In the genomic region with DNA sequence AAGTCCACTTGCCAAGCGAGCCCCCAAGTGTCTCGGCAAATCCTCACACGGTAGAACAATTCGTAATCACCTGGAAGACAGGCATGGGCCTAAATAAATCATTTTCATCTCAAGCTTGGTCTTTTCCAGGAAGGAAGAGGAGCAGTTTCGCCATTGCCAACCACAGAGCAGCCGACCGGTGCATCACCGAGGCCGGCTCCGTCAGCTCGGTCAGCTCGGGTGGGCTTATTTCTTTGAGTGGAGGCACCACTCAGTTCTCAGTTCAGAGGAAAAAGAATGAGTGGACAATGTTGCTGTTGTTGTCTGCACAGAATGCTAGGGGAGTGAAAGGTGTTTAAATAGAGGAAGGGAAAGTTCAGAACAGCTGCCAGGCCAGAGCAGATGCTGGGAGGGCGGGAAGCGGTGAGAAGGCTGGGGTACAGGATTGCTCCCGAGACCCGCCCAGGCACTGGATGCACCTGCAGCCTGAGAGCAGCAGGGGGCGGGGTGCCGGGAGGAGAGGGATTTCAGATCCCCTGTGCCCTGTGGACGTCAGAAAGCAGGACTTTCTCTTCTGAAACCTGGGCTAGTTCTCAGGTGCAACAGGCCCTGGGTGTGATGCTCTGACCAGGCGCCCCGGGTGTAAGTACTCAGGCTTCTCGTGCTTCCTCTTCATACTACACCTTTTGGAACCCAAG, we compare ENCODE assay signal across 14 cellular contexts. TPM values are rescaled to one million over a fixed set of nuclear protein-coding genes. Genes with fewer than 3 reads are reported as not detected.
DNase-seq lines count a peak whose midpoint lies in the region; ATAC-seq and TF ChIP-seq lines count a peak whose summit lies in the region.
"Had no signal": no experiment of that assay in that cellular context is flagged by ENCODE, and none has a peak within 500 bp of the region (broad histone marks: within the 10 kb centered on the region; RNA-seq: fewer than 3 reads in every experiment).

No MANE protein-coding gene starts in this region.

- H3K9me2 ChIP-seq in MM.1S (replicated peaks; ENCODE audit: insufficient read depth, low read length), result no peaks in the 10 kb centered on the region

- no peaks in the 10 kb centered on the region for H3K36me3 Mint-ChIP-seq in nephron progenitor cell (ENCODE audit: low read depth)
- H3K36me3 Mint-ChIP-seq: CD4-positive, alpha-beta memory T cell had no signal

- H3K4me3 Mint-ChIP-seq in nephron progenitor cell, result no peak overlapping the region

- peak; percentile 58 for DNase-seq in Daoy (ENCODE audit: low read depth)
- peak; percentile 75 for DNase-seq in MM.1S
- no peak for DNase-seq in brain microvascular endothelial cell
- peak; percentile 25 for DNase-seq in nephron progenitor cell
- no peak for DNase-seq in NCI-H1092 treated with DMSO at 0.1 percent for 48 hours (lab: John Stamatoyannopoulos, UW)
- no peak for DNase-seq in GM19238 (ENCODE audit: insufficient read length, low spot score)
- DNase-seq in activated CD8-positive, alpha-beta memory T cell treated with anti-CD3 and anti-CD28 coated beads, Interleukin-2, amount 50 U/mL, for 4 hours, result no peak
- DNase-seq: CD4-positive, alpha-beta memory T cell; head of caudate nucleus; NCI-H2081; stimulated activated CD4-positive, alpha-beta T cell treated with anti-CD3 and anti-CD28 coated beads, Interleukin-2, amount 100 ng/mL, for 24 hours; stimulated activated naive CD4-positive, alpha-beta T cell treated with Interleukin-2 at 50 U/mL for 16 hours had no signal

- H3K27me3 Mint-ChIP-seq in nephron progenitor cell (ENCODE audit: low read depth, poor library complexity), result no peaks in the 10 kb centered on the region

- TF ChIP-seq CTCF in MM.1S (IDR thresholded peaks at IDR 0.05; ENCODE audit: low read length), result peak; percentile 73
- TF ChIP-seq CTCF in brain microvascular endothelial cell (IDR thresholded peaks at IDR 0.05; ENCODE audit: low read depth, low read length, missing control alignments), result peak; percentile 43
- peak; percentile 36 for TF ChIP-seq CTCF in nephron progenitor cell (IDR thresholded peaks at IDR 0.05)

- no peaks in the 10 kb centered on the region for H3K36me3 ChIP-seq in MM.1S (replicated peaks; ENCODE audit: insufficient read depth, low read length)
- H3K36me3 ChIP-seq in brain microvascular endothelial cell (replicated peaks), result no peaks in the 10 kb centered on the region

- no peak overlapping the region for H3K9ac ChIP-seq in MM.1S (ENCODE audit: low read length)

- no peak for ATAC-seq in HG03095 (IDR thresholded peaks at IDR 0.05; ENCODE audit: unreplicated experiment)

- in situ Hi-C loops in brain microvascular endothelial cell (cut with HindIII; ENCODE audit: low pct_ligation_motif_present, low sequenced_read_pairs), result no loop called here

- peak overlapping the region; percentile 24; the same call in 1 of the 2 replicates for H3K4me2 ChIP-seq in MM.1S (ENCODE audit: low read depth, low read length)

- no peaks in the 10 kb centered on the region for H3K9me3 ChIP-seq in MM.1S (replicated peaks; ENCODE audit: insufficient read depth, low read length)

- no peak overlapping the region for H3K27ac Mint-ChIP-seq in nephron progenitor cell

- peaks cover 8% of the 10 kb centered on the region; the same call in 1 of the 2 replicates for H3K4me1 ChIP-seq in MM.1S (ENCODE audit: low read length)

- no peaks in the 10 kb centered on the region for H3K27me3 ChIP-seq in MM.1S (replicated peaks; ENCODE audit: insufficient read depth, low read length)
- H3K27me3 ChIP-seq in brain microvascular endothelial cell (replicated peaks), result no peaks in the 10 kb centered on the region

- no peaks in the 10 kb centered on the region for H4K20me1 ChIP-seq in MM.1S (ENCODE audit: insufficient read depth, low read length)

- peaks cover 6% of the 10 kb centered on the region for H3K9me3 Mint-ChIP-seq in nephron progenitor cell

- H3F3A ChIP-seq in MM.1S (ENCODE audit: insufficient read depth, low read length), result no peaks in the 10 kb centered on the region

- H2AFZ ChIP-seq in MM.1S (ENCODE audit: low read length), result no peak overlapping the region

- no peaks in the 10 kb centered on the region for H3K4me1 Mint-ChIP-seq in nephron progenitor cell

- H3K27ac ChIP-seq in MM.1S (ENCODE audit: low read length) (no peak overlapping the region), brain microvascular endothelial cell (no peak overlapping the region)

- H3K4me3 ChIP-seq in MM.1S (ENCODE audit: low read length), result no peak overlapping the region
- no peak overlapping the region for H3K4me3 ChIP-seq in brain microvascular endothelial cell (ENCODE audit: low read depth, low read length)
- H3K4me3 ChIP-seq: lung had no signal

- no peaks in the 10 kb centered on the region for H3K79me2 ChIP-seq in MM.1S (ENCODE audit: low read length)

RNA-seq across cellular contexts. Expression of a gene that starts 17.7 kb away (rescaled TPM):
- 201 and 265 TPM in 2 replicates for total RNA-seq in Daoy (2014; rRNA removed; shearing (Covaris generic))

RNA-seq across cellular contexts. Expression of a gene that starts 50.5 kb away (rescaled TPM):
- 0.57 and 2.6 TPM in 2 replicates for total RNA-seq in Daoy (2014; rRNA removed; shearing (Covaris generic))
- total RNA-seq: CD4-positive, alpha-beta memory T cell; lung had no signal

Comparison
In these comparisons a context has a peak if more than half of its experiments do, and no peak if none do; other contexts are left out.
1. DNase-seq: peak in Daoy (single experiment), MM.1S (single experiment) and nephron progenitor cell (single experiment); none in brain microvascular endothelial cell (single experiment), NCI-H1092 treated with DMSO at 0.1 percent for 48 hours (single experiment), GM19238 (single experiment) and activated CD8-positive, alpha-beta memory T cell treated with anti-CD3 and anti-CD28 coated beads, Interleukin-2, amount 50 U/mL, for 4 hours (single experiment).
2. Peak in every context shown above with its lines, with median percentiles within 50 percentile points of each other: CTCF ChIP-seq.